In genomic region chr15:50415752-50416404, GRCh38 we compare ENCODE assay signal across 1 cellular context.
TF ChIP-seq lines count a peak whose summit lies in the region.

No MANE protein-coding gene starts in this region.

TF ChIP-seq in K562, 482 proteins besides CTCF, POLR2A, EP300 and RAD21 (continued from another document):
- TF ChIP-seq ZBTB40 (IDR thresholded peaks at IDR 0.05) = peak; percentile 28; the same call in 1 of the 2 replicates
- TF ChIP-seq ZBTB40 (CRISPR knock-in tag; IDR thresholded peaks at IDR 0.05) = no peak
- no peak for TF ChIP-seq SP1 (CRISPR knock-in tag; IDR thresholded peaks at IDR 0.05)
